12 cellular contexts compared by ENCODE assay signal in genomic region chr10:95395947-95396449, GRCh38.
DNase-seq lines count a peak whose midpoint lies in the region; ATAC-seq and TF ChIP-seq lines count a peak whose summit lies in the region.
"Had no signal": no experiment of that assay in that cellular context is flagged by ENCODE, and none has a peak within 500 bp of the region (broad histone marks: within the 10 kb centered on the region; RNA-seq: fewer than 3 reads in every experiment).

No MANE protein-coding gene starts in this region.

- POLR2A ChIA-PET in SK-N-SH (lab: Yijun Ruan, JAX), result no interaction called here

- no peak for TF ChIP-seq CTCF in body of pancreas (IDR thresholded peaks at IDR 0.05)
- TF ChIP-seq CTCF in thoracic aorta (IDR thresholded peaks at IDR 0.05), result no peak
- no peak for TF ChIP-seq CTCF in suprapubic skin (IDR thresholded peaks at IDR 0.05)
- TF ChIP-seq CTCF in SK-N-SH (IDR thresholded peaks at IDR 0.05), result no peak

- DNase-seq in body of pancreas, result peak in 3 of 4 donors; percentile 37 to 60 (median 60)
- DNase-seq in iPS-NIHi11 (ENCODE audit: low spot score), result peak; percentile 37
- DNase-seq in thoracic aorta (ENCODE audit: low spot score), result no peak
- no peak for DNase-seq in suprapubic skin (ENCODE audit: low spot score in 2 of 2)
- no peak for DNase-seq in SK-N-SH
- DNase-seq: EL; mammary epithelial cell; NCI-H2081; NK-92 treated with Interleukin-12 subunit alpha and Interleukin-12 subunit beta, amount 100 ng/mL, for 24 hours; SIG-M5 had no signal

- H3K4me3 ChIP-seq in body of pancreas, result no peak overlapping the region
- H3K4me3 ChIP-seq in thoracic aorta, result no peak overlapping the region
- H3K4me3 ChIP-seq in suprapubic skin, result no peak overlapping the region
- no peak overlapping the region for H3K4me3 ChIP-seq in SK-N-SH (ENCODE audit: low read depth in 2 of 2, low read length in 1 of 2)

- no peaks in the 10 kb centered on the region for H3F3A ChIP-seq in SK-N-SH (replicated peaks; ENCODE audit: insufficient read depth)

- H3K4me2 ChIP-seq in SK-N-SH, result no peak overlapping the region

- CTCF ChIA-PET in SK-N-SH (lab: Yijun Ruan, JAX), result interaction anchor here (1.0 to 2.1 kb wide), 4 partner anchors 21 to 205 kb away, joined by 3 to 6 read pairs (median 4); no protein-coding TSS in a partner anchor

- 0 out of 2 replicates have a peak, but pooled peaks have one; percentile 5 for TF ChIP-seq RAD21 in Ishikawa (IDR thresholded peaks at IDR 0.05; ENCODE audit: low read depth)
- no peak for TF ChIP-seq RAD21 in SK-N-SH (IDR thresholded peaks at IDR 0.05; ENCODE audit: low read length)

- TF ChIP-seq POLR2A in body of pancreas (IDR thresholded peaks at IDR 0.05) (no peak), suprapubic skin (IDR thresholded peaks at IDR 0.05) (no peak)

- H3K4me1 ChIP-seq in body of pancreas, result no peaks in the 10 kb centered on the region
- H3K4me1 ChIP-seq in thoracic aorta (ENCODE audit: control insufficient read depth in 1 of 2, low read depth in 2 of 2), result peaks cover 34 to 100% of the 10 kb centered on the region in 2 donors
- peaks cover 4% of the 10 kb centered on the region for H3K4me1 ChIP-seq in suprapubic skin
- no peaks in the 10 kb centered on the region; a peak in 1 of 4 replicates for H3K4me1 ChIP-seq in SK-N-SH (ENCODE audit: control insufficient read depth in 1 of 2, insufficient read depth in 2 of 2, low read depth in 1 of 2, low read length in 1 of 2)

- ATAC-seq in body of pancreas (no peak), thoracic aorta (ENCODE audit: insufficient number of reproducible peaks, low FRiP score, low read depth) (no peak), GM19467 (IDR thresholded peaks at IDR 0.05; ENCODE audit: unreplicated experiment) (no peak)

- peak; percentile 57; the same call in 1 of the 2 replicates for TF ChIP-seq EP300 in Ishikawa (IDR thresholded peaks at IDR 0.05; ENCODE audit: borderline replicate concordance)
- no peak for TF ChIP-seq EP300 in suprapubic skin (IDR thresholded peaks at IDR 0.05)
- TF ChIP-seq EP300 in SK-N-SH (IDR thresholded peaks at IDR 0.05; ENCODE audit: borderline replicate concordance in 1 of 2, low read depth in 1 of 2, low read length in 1 of 2), result no peak

- no peaks in the 10 kb centered on the region for H4K20me1 ChIP-seq in SK-N-SH (ENCODE audit: insufficient read depth)

- H2AFZ ChIP-seq in SK-N-SH (ENCODE audit: low read depth), result no peak overlapping the region

- H3K9ac ChIP-seq in SK-N-SH, result no peak overlapping the region

- H3K9me3 ChIP-seq in body of pancreas, result no peaks in the 10 kb centered on the region
- no peaks in the 10 kb centered on the region for H3K9me3 ChIP-seq in thoracic aorta
- H3K9me3 ChIP-seq in suprapubic skin, result no peaks in the 10 kb centered on the region
- no peaks in the 10 kb centered on the region for H3K9me3 ChIP-seq in SK-N-SH

- intact Hi-C loops in body of pancreas (cut with DNase I), result no loop called here

- H3K9me2 ChIP-seq in SK-N-SH, result no peaks in the 10 kb centered on the region

- WGBS in body of pancreas, 2 donors, result 73 to 77% methylated on average over 2 to 10 of the region's 10 CpGs
- WGBS in suprapubic skin, result 81% methylated on average over 7 of the region's 10 CpGs
- WGBS in SK-N-SH (ENCODE audit: low lambda C conversion rate), result 75% methylated on average over 6 of the region's 10 CpGs

- H3K36me3 ChIP-seq in body of pancreas (replicated peaks in 1 of 2; ENCODE audit: insufficient read depth in 1 of 2, low read depth in 2 of 2) (peaks cover 0 to 3% of the 10 kb centered on the region in 2 donors), thoracic aorta (peaks cover 66% of the 10 kb centered on the region), suprapubic skin (peaks cover 22% of the 10 kb centered on the region), SK-N-SH (replicated peaks in 1 of 2; ENCODE audit: control insufficient read depth in 1 of 2, insufficient read depth in 2 of 2, low read length in 1 of 2) (no peaks in the 10 kb centered on the region)

- no peaks in the 10 kb centered on the region for H3K79me2 ChIP-seq in SK-N-SH (ENCODE audit: insufficient read depth)

- no peak overlapping the region for H3K27ac ChIP-seq in body of pancreas
- peak overlapping the region; percentile 87 to 95 for H3K27ac ChIP-seq in thoracic aorta
- no peak overlapping the region for H3K27ac ChIP-seq in suprapubic skin
- H3K27ac ChIP-seq in SK-N-SH (ENCODE audit: low read depth in 2 of 2, low read length in 1 of 2), result no peak overlapping the region

- H3K27me3 ChIP-seq in body of pancreas (no peaks in the 10 kb centered on the region), thoracic aorta (replicated peaks; ENCODE audit: insufficient read depth) (no peaks in the 10 kb centered on the region), suprapubic skin (no peaks in the 10 kb centered on the region), SK-N-SH (ENCODE audit: insufficient read depth) (no peaks in the 10 kb centered on the region)

TF ChIP-seq in Ishikawa, 13 proteins besides CTCF, POLR2A, EP300 and RAD21 (continues in another document):
- TF ChIP-seq TCF12 (IDR thresholded peaks at IDR 0.05; ENCODE audit: low read depth) (peak; percentile 66), TEAD4 (IDR thresholded peaks at IDR 0.05) (peak; percentile 55), YY1 (IDR thresholded peaks at IDR 0.05; ENCODE audit: low read depth) (no peak), REST (IDR thresholded peaks at IDR 0.05; ENCODE audit: low read depth) (no peak), ZBTB7A (IDR thresholded peaks at IDR 0.05; ENCODE audit: low read depth) (no peak)
- TF ChIP-seq, protein P1, sequence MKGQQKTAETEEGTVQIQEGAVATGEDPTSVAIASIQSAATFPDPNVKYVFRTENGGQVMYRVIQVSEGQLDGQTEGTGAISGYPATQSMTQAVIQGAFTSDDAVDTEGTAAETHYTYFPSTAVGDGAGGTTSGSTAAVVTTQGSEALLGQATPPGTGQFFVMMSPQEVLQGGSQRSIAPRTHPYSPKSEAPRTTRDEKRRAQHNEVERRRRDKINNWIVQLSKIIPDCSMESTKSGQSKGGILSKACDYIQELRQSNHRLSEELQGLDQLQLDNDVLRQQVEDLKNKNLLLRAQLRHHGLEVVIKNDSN (IDR thresholded peaks at IDR 0.05), result no peak

TF ChIP-seq in SK-N-SH, 30 proteins besides CTCF, POLR2A, EP300 and RAD21 (continues in another document):
- TF ChIP-seq NFIC (IDR thresholded peaks at IDR 0.05; ENCODE audit: borderline replicate concordance), result no peak
- no peak for TF ChIP-seq ZBTB33 (IDR thresholded peaks at IDR 0.05; ENCODE audit: borderline replicate concordance, low read depth)
- no peak for TF ChIP-seq RCOR1 (IDR thresholded peaks at IDR 0.05; ENCODE audit: low read length)
- TF ChIP-seq SMC3 (IDR thresholded peaks at IDR 0.05; ENCODE audit: low read depth, low read length), result no peak
- TF ChIP-seq, protein P2, sequence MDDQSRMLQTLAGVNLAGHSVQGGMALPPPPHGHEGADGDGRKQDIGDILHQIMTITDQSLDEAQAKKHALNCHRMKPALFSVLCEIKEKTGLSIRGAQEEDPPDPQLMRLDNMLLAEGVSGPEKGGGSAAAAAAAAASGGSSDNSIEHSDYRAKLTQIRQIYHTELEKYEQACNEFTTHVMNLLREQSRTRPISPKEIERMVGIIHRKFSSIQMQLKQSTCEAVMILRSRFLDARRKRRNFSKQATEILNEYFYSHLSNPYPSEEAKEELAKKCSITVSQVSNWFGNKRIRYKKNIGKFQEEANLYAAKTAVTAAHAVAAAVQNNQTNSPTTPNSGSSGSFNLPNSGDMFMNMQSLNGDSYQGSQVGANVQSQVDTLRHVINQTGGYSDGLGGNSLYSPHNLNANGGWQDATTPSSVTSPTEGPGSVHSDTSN (IDR thresholded peaks at IDR 0.05), result no peak
- no peak for TF ChIP-seq MEF2A (IDR thresholded peaks at IDR 0.05; ENCODE audit: borderline replicate concordance, low read depth)
- no peak for TF ChIP-seq MXI1 (IDR thresholded peaks at IDR 0.05; ENCODE audit: low read depth, low read length)
- TF ChIP-seq NRF1 (IDR thresholded peaks at IDR 0.05; ENCODE audit: low read depth, low read length), result no peak
- TF ChIP-seq TAF1 (IDR thresholded peaks at IDR 0.05; ENCODE audit: borderline replicate concordance, low read depth, low read length), result no peak
- no peak for TF ChIP-seq GATA2 (CRISPR knock-in tag; IDR thresholded peaks at IDR 0.05)
- TF ChIP-seq TCF12 (IDR thresholded peaks at IDR 0.05), result no peak
- TF ChIP-seq FOXM1 (IDR thresholded peaks at IDR 0.05; ENCODE audit: low read depth), result no peak
- TF ChIP-seq GABPA (IDR thresholded peaks at IDR 0.05; ENCODE audit: low read depth), result no peak
- TF ChIP-seq, protein P1 (IDR thresholded peaks at IDR 0.05; ENCODE audit: borderline replicate concordance, low read depth), result no peak

Comparison
In these comparisons a context has a peak if more than half of its experiments do, and no peak if none do; other contexts are left out.
1. DNase-seq: peak in body of pancreas (3 of 4) and iPS-NIHi11 (single experiment); none in thoracic aorta (single experiment), suprapubic skin (0 of 2) and SK-N-SH (single experiment).
2. H3K27ac ChIP-seq: peak in thoracic aorta (2 of 2); none in body of pancreas (0 of 4), suprapubic skin (single experiment) and SK-N-SH (0 of 2).